11 cellular contexts compared by ENCODE assay signal in genomic region chr12:76449993-76450392, GRCh38.
DNase-seq lines count a peak whose midpoint lies in the region; ATAC-seq and TF ChIP-seq lines count a peak whose summit lies in the region.
"Had no signal": no experiment of that assay in that cellular context is flagged by ENCODE, and none has a peak within 500 bp of the region (broad histone marks: within the 10 kb centered on the region; RNA-seq: fewer than 3 reads in every experiment).

No MANE protein-coding gene starts in this region.

- no peak overlapping the region for H4K91ac ChIP-seq in IMR-90 (ENCODE audit: insufficient read depth, low read depth, low read length)

- H3K36me3 ChIP-seq in BLaER1 treated with 17β-estradiol and CSF1 and Interleukin-3, amounts not matched to agents 10 nM and 100 nM, result peaks cover 0 to 42% (median 8%) of the 10 kb centered on the region in 11 experiments; a peak in 9 of 22 replicates
- H3K36me3 ChIP-seq in IMR-90 (ENCODE audit: control insufficient read depth, insufficient read depth, low read length) (peaks cover 2% of the 10 kb centered on the region; the same call in 1 of the 2 replicates), osteoblast (ENCODE audit: insufficient read depth, low read length) (no peaks in the 10 kb centered on the region)

- H2AFZ ChIP-seq in IMR-90 (replicated peaks; ENCODE audit: low read length, poor library complexity), result no peak overlapping the region
- no peak overlapping the region for H2AFZ ChIP-seq in osteoblast (ENCODE audit: low read length)

- no peak for ATAC-seq in IMR-90 (ENCODE audit: low read depth)
- ATAC-seq in HG03025 (IDR thresholded peaks at IDR 0.05; ENCODE audit: low FRiP score, unreplicated experiment), result no peak

- TF ChIP-seq CTCF in IMR-90 (conservative IDR thresholded peaks at IDR 0.05; ENCODE audit: low read depth, low read length), result no peak
- no peak for TF ChIP-seq CTCF in osteoblast (IDR thresholded peaks at IDR 0.05; ENCODE audit: extremely low read depth, low read depth, low read length)

- no peak overlapping the region for H2AK5ac ChIP-seq in IMR-90 (ENCODE audit: low read depth, low read length)

- intact Hi-C loops in IMR-90 (cut with micrococcal nuclease), result loop anchor here (10.0 kb wide), 1 partner anchor 935 kb away; the partner anchor contains the start of gene KRR1

- H3K9me3 ChIP-seq in BLaER1 treated with 17β-estradiol and CSF1 and Interleukin-3, amounts not matched to agents 10 nM and 100 nM (replicated peaks in 1 of 11), result peaks cover 0 to 3% (median 0%) of the 10 kb centered on the region in 11 experiments; a peak in 1 of 22 replicates
- no peaks in the 10 kb centered on the region for H3K9me3 ChIP-seq in IMR-90 (ENCODE audit: control insufficient read depth, insufficient read depth, low read length)
- no peaks in the 10 kb centered on the region for H3K9me3 ChIP-seq in osteoblast (ENCODE audit: low read depth, low read length)

- TF ChIP-seq RAD21 in IMR-90 (IDR thresholded peaks at IDR 0.05; ENCODE audit: low read length), result no peak

- no peaks in the 10 kb centered on the region for H3K27me3 ChIP-seq in BLaER1 treated with 17β-estradiol and CSF1 and Interleukin-3, amounts not matched to agents 10 nM and 100 nM
- H3K27me3 ChIP-seq in IMR-90 (ENCODE audit: control insufficient read depth, insufficient read depth, low read length) (no peaks in the 10 kb centered on the region), osteoblast (ENCODE audit: insufficient read depth, low read length) (no peaks in the 10 kb centered on the region)

- TF ChIP-seq POLR2A in IMR-90 (IDR thresholded peaks at IDR 0.05; ENCODE audit: low read depth, low read length), result no peak

- H3K9ac ChIP-seq in BLaER1 treated with 17β-estradiol and CSF1 and Interleukin-3, amounts not matched to agents 10 nM and 100 nM, result peak overlapping the region in 2 of 11 experiments; percentile 3 to 67; a peak in 2 of 22 replicates
- no peak overlapping the region for H3K9ac ChIP-seq in IMR-90 (ENCODE audit: low read depth, low read length)

- peaks cover 54% of the 10 kb centered on the region for H3K79me2 ChIP-seq in osteoblast (ENCODE audit: insufficient read depth, low read length)

- H3K14ac ChIP-seq in IMR-90 (replicated peaks; ENCODE audit: low read depth, low read length), result 0 out of 2 replicates have a peak overlapping the region, but pooled peaks have one; percentile 10

- H2AK9ac ChIP-seq in IMR-90 (replicated peaks; ENCODE audit: low read depth, low read length, poor library complexity), result no peak overlapping the region

- H4K8ac ChIP-seq in IMR-90 (ENCODE audit: low read depth in 2 of 2, low read length in 2 of 2), result no peak overlapping the region

- WGBS in IMR-90 (ENCODE audit: extremely low coverage in 2 of 2, insufficient read length in 1 of 2), 2 experiments, result no CpG with 5 or more reads among the region's 3 CpGs

- peak overlapping the region in 4 of 11 experiments; percentile 52 to 83 (median 58); a peak in 8 of 22 replicates for H3K4me2 ChIP-seq in BLaER1 treated with 17β-estradiol and CSF1 and Interleukin-3, amounts not matched to agents 10 nM and 100 nM
- no peak overlapping the region for H3K4me2 ChIP-seq in IMR-90 (ENCODE audit: low read depth, low read length)
- H3K4me2 ChIP-seq in osteoblast (ENCODE audit: insufficient read depth, low read length), result peak overlapping the region; percentile 34

- no peak overlapping the region for H3K18ac ChIP-seq in IMR-90 (ENCODE audit: low read depth, low read length)

- BruUV-seq in IMR-90 (replicated peaks; lab: Mats Ljungman, UMichigan), result no TSS peak

- H3K4ac ChIP-seq in IMR-90 (ENCODE audit: low read depth, low read length), result 0 out of 2 replicates have a peak overlapping the region, but pooled peaks have one; percentile 29

- peaks cover 0 to 18% (median 0%) of the 10 kb centered on the region in 11 experiments; a peak in 2 of 22 replicates for H4K20me1 ChIP-seq in BLaER1 treated with 17β-estradiol and CSF1 and Interleukin-3, amounts not matched to agents 10 nM and 100 nM
- H4K20me1 ChIP-seq in IMR-90 (ENCODE audit: insufficient read depth, low read length) (peaks cover 4% of the 10 kb centered on the region; the same call in 1 of the 2 replicates), osteoblast (ENCODE audit: insufficient read depth, low read length) (no peaks in the 10 kb centered on the region)

- H3K27ac ChIP-seq in BLaER1 treated with 17β-estradiol and CSF1 and Interleukin-3, amounts not matched to agents 10 nM and 100 nM, result peak overlapping the region in 6 of 11 experiments; percentile 0 to 82 (median 62); a peak in 8 of 22 replicates
- H3K27ac ChIP-seq in IMR-90 (ENCODE audit: insufficient read depth, low read length) (no peak overlapping the region), epithelial cell of prostate (peak overlapping the region; percentile 81), osteoblast (ENCODE audit: low read depth, low read length) (peak overlapping the region; percentile 52)
- H3K27ac ChIP-seq: C4-2B had no signal

- peaks cover 3% of the 10 kb centered on the region; the same call in 1 of the 2 replicates for H3K9me1 ChIP-seq in IMR-90 (ENCODE audit: insufficient read depth, low read length)

- DNase-seq in IMR-90, result no peak
- DNase-seq in epithelial cell of prostate (ENCODE audit: low read depth, low spot score), result no peak
- DNase-seq in osteoblast (ENCODE audit: insufficient read length, low spot score, missing footprints), result no peak
- no peak for DNase-seq in NCI-H510A (lab: John Stamatoyannopoulos, UW)
- DNase-seq in activated effector memory CD4-positive, alpha-beta T cell treated with anti-CD3 and anti-CD28 coated beads, Interleukin-2, amount 50 U/mL, for 16 hours, result no peak
- DNase-seq: COR-L47, NCI-H1436 treated with DMSO at 0.1 percent for 48 hours, NCI-H2081 treated with DMSO at 0.1 percent for 48 hours had no signal

- no peak overlapping the region for H3K23ac ChIP-seq in IMR-90 (ENCODE audit: low read depth, low read length)

- no peak overlapping the region for H3K4me3 ChIP-seq in BLaER1 treated with 17β-estradiol and CSF1 and Interleukin-3, amounts not matched to agents 10 nM and 100 nM
- H3K4me3 ChIP-seq in IMR-90 (ENCODE audit: insufficient read depth, low read depth, low read length), result no peak overlapping the region
- no peak overlapping the region for H3K4me3 ChIP-seq in osteoblast (ENCODE audit: insufficient read depth, low read length)

- H4K5ac ChIP-seq in IMR-90 (ENCODE audit: low read depth, low read length), result no peak overlapping the region

- dilution Hi-C loops in IMR-90 (cut with HindIII; ENCODE audit: low sequenced_read_pairs, unreplicated experiment), result no loop called here

- in situ Hi-C loops in IMR-90 (cut with MboI; ENCODE audit: low sequenced_read_pairs), result loop anchor here (25.0 kb wide), 2 partner anchors 388 to 913 kb away; no protein-coding TSS in a partner anchor

- H3K56ac ChIP-seq in IMR-90 (ENCODE audit: extremely low read depth, insufficient read depth, low read length), result no peak overlapping the region

- no peak overlapping the region for H2BK15ac ChIP-seq in IMR-90 (ENCODE audit: low read depth, low read length)

- CTCF ChIA-PET in IMR-90 (lab: Yijun Ruan, JAX), result no interaction called here

- H3K4me1 ChIP-seq in BLaER1 treated with 17β-estradiol and CSF1 and Interleukin-3, amounts not matched to agents 10 nM and 100 nM, result peaks cover 0 to 41% (median 7%) of the 10 kb centered on the region in 10 experiments; a peak in 15 of 20 replicates
- H3K4me1 ChIP-seq in IMR-90 (ENCODE audit: control insufficient read depth, insufficient read depth, low read length) (no peaks in the 10 kb centered on the region; the same call in 1 of the 2 replicates), osteoblast (ENCODE audit: insufficient read depth, low read length) (peaks cover 13% of the 10 kb centered on the region)

- peak overlapping the region; percentile 39 for H2BK5ac ChIP-seq in IMR-90 (ENCODE audit: low read depth, low read length, poor library complexity, severe bottlenecking)

- peaks cover 6 to 37% of the 10 kb centered on the region in 2 experiments; a peak in 3 of 4 replicates for H3K79me1 ChIP-seq in IMR-90 (ENCODE audit: low read depth in 1 of 2, low read length in 2 of 2)

- POLR2A ChIA-PET in IMR-90 (lab: Charles Lee; ENCODE audit: unreplicated experiment), result no interaction called here

- no peak overlapping the region for H2BK20ac ChIP-seq in IMR-90 (ENCODE audit: low read depth, low read length)

- no peak overlapping the region for H2BK120ac ChIP-seq in IMR-90 (ENCODE audit: low read depth, low read length)

TF ChIP-seq in IMR-90, 13 proteins besides CTCF, POLR2A, EP300 and RAD21 (continues in another document):
- no peak for TF ChIP-seq NFE2L2 (IDR thresholded peaks at IDR 0.05; ENCODE audit: low read depth, low read length)
- no peak for TF ChIP-seq MAFK (IDR thresholded peaks at IDR 0.05; ENCODE audit: low read depth, low read length)
- no peak for TF ChIP-seq CHD1 (IDR thresholded peaks at IDR 0.05; ENCODE audit: low read depth, low read length)
- TF ChIP-seq CEBPB (IDR thresholded peaks at IDR 0.05; ENCODE audit: low read depth, low read length), result no peak
- TF ChIP-seq RCOR1 (IDR thresholded peaks at IDR 0.05; ENCODE audit: insufficient replicate concordance, low read length), result no peak
- no peak for TF ChIP-seq USF2 (IDR thresholded peaks at IDR 0.05; ENCODE audit: low read depth, low read length)
- no peak for TF ChIP-seq ELK1 (IDR thresholded peaks at IDR 0.05; ENCODE audit: borderline replicate concordance, low read depth, low read length)
- TF ChIP-seq SMC3 (IDR thresholded peaks at IDR 0.05; ENCODE audit: low read depth, low read length), result no peak
- TF ChIP-seq MAZ (IDR thresholded peaks at IDR 0.05; ENCODE audit: borderline replicate concordance, low read depth, low read length), result no peak
- TF ChIP-seq BHLHE40 (IDR thresholded peaks at IDR 0.05; ENCODE audit: low read depth, low read length), result no peak
- TF ChIP-seq FOS (IDR thresholded peaks at IDR 0.05; ENCODE audit: low read depth, low read length), result no peak
- TF ChIP-seq RFX5 (IDR thresholded peaks at IDR 0.05; ENCODE audit: low read depth, low read length), result no peak
